In genomic region chr16:981695-982151, GRCh38 we compare ENCODE assay signal across 10 cellular contexts. TPM values are rescaled to one million over a fixed set of nuclear protein-coding genes. Genes with fewer than 3 reads are reported as not detected.
DNase-seq lines count a peak whose midpoint lies in the region; ATAC-seq and TF ChIP-seq lines count a peak whose summit lies in the region.
"Had no signal": no experiment of that assay in that cellular context is flagged by ENCODE, and none has a peak within 500 bp of the region (broad histone marks: within the 10 kb centered on the region; RNA-seq: fewer than 3 reads in every experiment).

SOX8 (plus strand) TSS chr16:981770; CDS start chr16:981923, 153 bp downstream.

- H4K20me1 ChIP-seq in OCI-LY7 (ENCODE audit: insufficient read depth, low read length) = no peaks in the 10 kb centered on the region

- DNase-seq in CD4-positive, alpha-beta T cell = peak in 1 of 10 experiments; percentile 63
- no peak for DNase-seq in OCI-LY7 (ENCODE audit: low spot score)
- no peak for DNase-seq in osteocyte (ENCODE audit: extremely low spot score, unreplicated experiment)
- no peak for DNase-seq in Ammon's horn (ENCODE audit: low spot score)
- DNase-seq in ACHN = no peak
- DNase-seq in anterior cingulate cortex (lab: John Stamatoyannopoulos, UW) = no peak
- no peak for DNase-seq in GM10266 (ENCODE audit: extremely low spot score)
- DNase-seq: brain microvascular endothelial cell, NCI-H1436 had no signal

- no peak for ATAC-seq in CD4-positive, alpha-beta T cell (ENCODE audit: poor library complexity)

- intact Hi-C loops in CD4-positive, alpha-beta T cell (cut with DNase I, micrococcal nuclease) = no loop called here
- intact Hi-C loops in OCI-LY7 (cut with micrococcal nuclease; ENCODE audit: unreplicated experiment) = no loop called here

- CTCF ChIA-PET in CD4-positive, alpha-beta T cell (lab: Charles Lee) = no interaction called here
- CTCF ChIA-PET in OCI-LY7 (lab: Charles Lee; ENCODE audit: unreplicated experiment) = no interaction called here

- TF ChIP-seq CTCF in CD4-positive, alpha-beta T cell (IDR thresholded peaks at IDR 0.05) = no peak
- TF ChIP-seq CTCF in OCI-LY7 (conservative IDR thresholded peaks at IDR 0.05; ENCODE audit: low read length) = no peak
- TF ChIP-seq CTCF in osteocyte (IDR thresholded peaks at IDR 0.05) = no peak
- TF ChIP-seq CTCF in GM10266 (IDR thresholded peaks at IDR 0.05; ENCODE audit: control insufficient read depth, insufficient read depth, low read depth, missing control alignments) = no peak

- H3K4me1 Mint-ChIP-seq in CD4-positive, alpha-beta T cell (ENCODE audit: low read depth) = peaks cover 7% of the 10 kb centered on the region
- peaks cover 4% of the 10 kb centered on the region for H3K4me1 Mint-ChIP-seq in osteocyte (ENCODE audit: unreplicated experiment)

- H3K36me3 Mint-ChIP-seq in CD4-positive, alpha-beta T cell (ENCODE audit: low read depth) = no peaks in the 10 kb centered on the region
- H3K36me3 Mint-ChIP-seq in osteocyte (ENCODE audit: unreplicated experiment) = no peaks in the 10 kb centered on the region

- H3K4me3 Mint-ChIP-seq in CD4-positive, alpha-beta T cell = peak within 1 kb of the TSS; percentile 82
- peak within 1 kb of the TSS; percentile 70 for H3K4me3 Mint-ChIP-seq in osteocyte (ENCODE audit: unreplicated experiment)

- no peaks in the 10 kb centered on the region for H3K9me2 ChIP-seq in OCI-LY7 (ENCODE audit: insufficient read depth, low read length)

- H3K4me3 ChIP-seq in OCI-LY7 (ENCODE audit: low read depth, low read length, poor library complexity, severe bottlenecking) (peak within 1 kb of the TSS; percentile 47), esophagus (ENCODE audit: low read depth in 1 of 2, low read length in 2 of 2) (peak within 1 kb of the TSS; percentile 50)

- H3K27me3 Mint-ChIP-seq in CD4-positive, alpha-beta T cell = no peaks in the 10 kb centered on the region
- peaks cover 27% of the 10 kb centered on the region for H3K27me3 Mint-ChIP-seq in osteocyte (ENCODE audit: unreplicated experiment)

- in situ Hi-C loops in ACHN (cut with HindIII; ENCODE audit: low pct_ligation_motif_present, low pct_unique_long_range_greater_than_20kb, low sequenced_read_pairs) = loop anchor here (25.0 kb wide), 1 partner anchor 144 kb away; no protein-coding TSS in a partner anchor

- no peaks in the 10 kb centered on the region for H3K79me2 ChIP-seq in OCI-LY7 (ENCODE audit: insufficient read depth, low read depth, low read length)

- H3K9me3 ChIP-seq in CD4-positive, alpha-beta T cell (ENCODE audit: control insufficient read depth, low read length) = no peaks in the 10 kb centered on the region
- H3K9me3 ChIP-seq in OCI-LY7 (ENCODE audit: low read length) (no peaks in the 10 kb centered on the region), esophagus (ENCODE audit: control insufficient read depth in 2 of 2, insufficient read depth in 1 of 2, low read depth in 1 of 2, low read length in 1 of 2) (peaks cover 0 to 3% of the 10 kb centered on the region in 2 donors)

- BruUV-seq in OCI-LY7 (replicated peaks; lab: Mats Ljungman, UMichigan) = no TSS peak

- H3K9me3 Mint-ChIP-seq in CD4-positive, alpha-beta T cell = no peaks in the 10 kb centered on the region
- no peaks in the 10 kb centered on the region for H3K9me3 Mint-ChIP-seq in osteocyte (ENCODE audit: unreplicated experiment)

- peak within 1 kb of the TSS; percentile 63 for H3K27ac Mint-ChIP-seq in CD4-positive, alpha-beta T cell
- no peak within 1 kb of the TSS for H3K27ac Mint-ChIP-seq in osteocyte (ENCODE audit: unreplicated experiment)

- no peak within 1 kb of the TSS for H3K27ac ChIP-seq in CD4-positive, alpha-beta T cell (ENCODE audit: low read depth, low read length)
- H3K27ac ChIP-seq in OCI-LY7 (ENCODE audit: low read depth, low read length, poor library complexity, severe bottlenecking) = no peak within 1 kb of the TSS
- H3K27ac ChIP-seq in esophagus (ENCODE audit: low read depth in 2 of 2, low read length in 1 of 2) = no peak within 1 kb of the TSS
- H3K27ac ChIP-seq: brain microvascular endothelial cell had no signal

- peak within 1 kb of the TSS; percentile 28 for H3K4me2 ChIP-seq in OCI-LY7 (ENCODE audit: low read length)

- H3K36me3 ChIP-seq in OCI-LY7 (ENCODE audit: insufficient read depth, low read length) (no peaks in the 10 kb centered on the region), esophagus (ENCODE audit: control insufficient read depth in 2 of 2, insufficient read depth in 2 of 2, low read length in 1 of 2) (no peaks in the 10 kb centered on the region)
- H3K36me3 ChIP-seq: brain microvascular endothelial cell had no signal

- WGBS in esophagus, 2 donors = 2% methylated on average over 30 to 80 of the region's 80 CpGs

- POLR2A ChIA-PET in CD4-positive, alpha-beta T cell (lab: Charles Lee) = interaction anchor here (0.8 to 7.0 kb wide), 12 partner anchors 10 to 1173 kb away, joined by 3 to 78 read pairs (median 6); partner anchors contain the start of genes LMF1 and TRAF7
- POLR2A ChIA-PET in OCI-LY7 (lab: Charles Lee) = interaction anchor here (0.6 kb wide), 1 partner anchor 122 kb away, joined by 4 read pairs; no protein-coding TSS in a partner anchor

- H2AFZ ChIP-seq in OCI-LY7 (ENCODE audit: low read length) = no peak within 1 kb of the TSS

- no peaks in the 10 kb centered on the region for H3K27me3 ChIP-seq in CD4-positive, alpha-beta T cell (ENCODE audit: control insufficient read depth, insufficient read depth, low read length)
- peaks cover 6 to 27% of the 10 kb centered on the region in 2 donors for H3K27me3 ChIP-seq in esophagus (ENCODE audit: control insufficient read depth in 1 of 2, insufficient read depth in 2 of 2, low read length in 2 of 2)

- H3K4me1 ChIP-seq in OCI-LY7 (ENCODE audit: insufficient read depth, low read length, poor library complexity, severe bottlenecking) (peaks cover 9% of the 10 kb centered on the region), esophagus (ENCODE audit: control insufficient read depth in 2 of 2, insufficient read depth in 2 of 2, low read length in 1 of 2) (peaks cover 4 to 15% of the 10 kb centered on the region in 2 donors)

RNA-seq across cellular contexts. Expression of gene SOX8, which starts in this region (rescaled TPM):
- total RNA-seq in CD4-positive, alpha-beta T cell = 1 to 10 TPM; 1.4 to 2.3 TPM
- 0.82 and 0.85 TPM in 2 replicates for total RNA-seq in OCI-LY7 (2014; rRNA removed; shearing (Covaris generic))
- total RNA-seq in OCI-LY7 (2022) (2.3 and 2.4 TPM in 2 replicates), osteocyte (0.27 and 0.31 TPM in 2 replicates)
- polyA plus RNA-seq in esophagus = under 1 TPM; 0.18 to 0.25 TPM
